In the genomic region with DNA sequence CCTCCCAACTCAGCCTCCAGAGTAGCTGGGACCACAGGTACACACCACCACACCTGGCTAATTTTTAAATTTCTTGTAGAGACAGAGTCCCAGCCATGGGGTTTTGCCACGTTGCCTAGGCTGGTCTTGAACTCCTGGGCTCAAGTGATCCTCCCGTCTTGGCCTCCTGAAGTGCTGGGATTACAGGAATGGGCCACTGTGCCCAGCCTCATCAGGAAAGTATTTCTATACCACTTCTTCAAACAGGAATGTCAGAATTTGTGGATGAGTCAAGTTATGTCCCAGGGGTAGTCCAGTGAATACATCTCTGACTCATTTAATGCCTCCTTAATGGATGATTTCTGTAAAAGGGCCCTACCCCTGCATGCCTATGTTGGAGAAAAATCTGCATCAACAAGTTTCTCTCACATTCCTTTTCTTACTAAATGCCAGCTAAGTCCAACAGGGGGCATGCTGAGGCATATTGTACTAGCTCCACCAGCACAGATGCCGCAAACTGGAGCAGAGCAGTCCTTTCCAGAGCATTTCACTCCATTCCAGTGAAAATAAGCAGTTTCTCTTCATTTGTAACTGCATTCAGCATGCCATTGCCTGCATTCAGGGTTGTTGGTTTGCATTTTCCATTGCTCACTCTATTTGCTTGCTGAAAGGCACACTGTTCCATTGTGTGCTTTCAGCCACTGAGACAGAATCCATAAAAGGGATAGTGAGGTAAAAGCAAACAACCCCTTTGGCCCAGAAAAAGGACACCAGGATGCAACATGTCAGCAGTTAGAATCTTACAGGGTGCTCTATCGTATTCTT, we compare ENCODE assay signal across 1 cellular context.
TF ChIP-seq lines count a peak whose summit lies in the region.

No MANE protein-coding gene starts in this region.

TF ChIP-seq in HepG2, 621 proteins besides CTCF, POLR2A, EP300 and RAD21 (continued from another document and continues in another):
- TF ChIP-seq ZNF567 (CRISPR knock-in tag; IDR thresholded peaks at IDR 0.05; ENCODE audit: borderline replicate concordance) (no peak), ZNF451 (CRISPR knock-in tag; IDR thresholded peaks at IDR 0.05) (no peak; the same call in 1 of the 2 replicates), MXD1 (CRISPR knock-in tag; IDR thresholded peaks at IDR 0.05) (no peak), ZNF234 (CRISPR knock-in tag; conservative IDR thresholded peaks at IDR 0.05) (no peak), RAD51 (IDR thresholded peaks at IDR 0.05; ENCODE audit: borderline replicate concordance) (no peak), ZNF550 (CRISPR knock-in tag; IDR thresholded peaks at IDR 0.05; ENCODE audit: borderline replicate concordance) (no peak), RXRB (CRISPR knock-in tag; IDR thresholded peaks at IDR 0.05; ENCODE audit: borderline replicate concordance) (peak; percentile 72; the same call in 1 of the 2 replicates), FOSL1 (CRISPR knock-in tag; IDR thresholded peaks at IDR 0.05; ENCODE audit: borderline replicate concordance) (no peak), ZNF136 (CRISPR knock-in tag; IDR thresholded peaks at IDR 0.05; ENCODE audit: low read depth) (no peak), ZSCAN21 (CRISPR knock-in tag; IDR thresholded peaks at IDR 0.05; ENCODE audit: borderline replicate concordance) (no peak), ATF4 (CRISPR knock-in tag; IDR thresholded peaks at IDR 0.05) (no peak), TRIM24 (CRISPR knock-in tag; IDR thresholded peaks at IDR 0.05) (no peak), ZNF510 (CRISPR knock-in tag; IDR thresholded peaks at IDR 0.05; ENCODE audit: low read depth) (no peak), SP5 (CRISPR knock-in tag; IDR thresholded peaks at IDR 0.05; ENCODE audit: borderline replicate concordance, low read depth) (0 out of 2 replicates have a peak, but pooled peaks have one; percentile 18), DR1 (CRISPR knock-in tag; IDR thresholded peaks at IDR 0.05) (no peak; the same call in 1 of the 2 replicates), MEIS1 (CRISPR knock-in tag; IDR thresholded peaks at IDR 0.05; ENCODE audit: borderline replicate concordance) (0 out of 2 replicates have a peak, but pooled peaks have one; percentile 71), ZBTB34 (CRISPR knock-in tag; IDR thresholded peaks at IDR 0.05) (no peak), RFX1 (IDR thresholded peaks at IDR 0.05) (no peak), ZMYM3 (CRISPR knock-in tag; IDR thresholded peaks at IDR 0.05) (peak; percentile 74), TBP (CRISPR knock-in tag; IDR thresholded peaks at IDR 0.05) (no peak), SIN3A (IDR thresholded peaks at IDR 0.05; ENCODE audit: borderline replicate concordance, low read depth, low read length) (no peak), HNF4A (CRISPR knock-in tag; IDR thresholded peaks at IDR 0.05) (0 out of 2 replicates have a peak, but pooled peaks have one; percentile 29), CBX2 (IDR thresholded peaks at IDR 0.05; ENCODE audit: low read depth, low read length) (no peak), CBX2 (CRISPR knock-in tag; IDR thresholded peaks at IDR 0.05; ENCODE audit: low read depth) (no peak), BRCA1 (CRISPR knock-in tag; IDR thresholded peaks at IDR 0.05) (no peak), NCOR1 (IDR thresholded peaks at IDR 0.05; ENCODE audit: borderline replicate concordance, low read length) (no peak; the same call in 1 of the 2 replicates), MXD4 (CRISPR knock-in tag; IDR thresholded peaks at IDR 0.05) (no peak), XBP1 (CRISPR knock-in tag; IDR thresholded peaks at IDR 0.05) (no peak), ZNF639 (CRISPR knock-in tag; conservative IDR thresholded peaks at IDR 0.05) (no peak), ZNF678 (CRISPR knock-in tag; IDR thresholded peaks at IDR 0.05) (no peak), AKAP8 (CRISPR knock-in tag; IDR thresholded peaks at IDR 0.05) (no peak)
- TF ChIP-seq, protein P1, sequence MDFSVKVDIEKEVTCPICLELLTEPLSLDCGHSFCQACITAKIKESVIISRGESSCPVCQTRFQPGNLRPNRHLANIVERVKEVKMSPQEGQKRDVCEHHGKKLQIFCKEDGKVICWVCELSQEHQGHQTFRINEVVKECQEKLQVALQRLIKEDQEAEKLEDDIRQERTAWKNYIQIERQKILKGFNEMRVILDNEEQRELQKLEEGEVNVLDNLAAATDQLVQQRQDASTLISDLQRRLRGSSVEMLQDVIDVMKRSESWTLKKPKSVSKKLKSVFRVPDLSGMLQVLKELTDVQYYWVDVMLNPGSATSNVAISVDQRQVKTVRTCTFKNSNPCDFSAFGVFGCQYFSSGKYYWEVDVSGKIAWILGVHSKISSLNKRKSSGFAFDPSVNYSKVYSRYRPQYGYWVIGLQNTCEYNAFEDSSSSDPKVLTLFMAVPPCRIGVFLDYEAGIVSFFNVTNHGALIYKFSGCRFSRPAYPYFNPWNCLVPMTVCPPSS (IDR thresholded peaks at IDR 0.05) = no peak
- TF ChIP-seq, protein P2, sequence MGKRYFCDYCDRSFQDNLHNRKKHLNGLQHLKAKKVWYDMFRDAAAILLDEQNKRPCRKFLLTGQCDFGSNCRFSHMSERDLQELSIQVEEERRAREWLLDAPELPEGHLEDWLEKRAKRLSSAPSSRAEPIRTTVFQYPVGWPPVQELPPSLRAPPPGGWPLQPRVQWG (CRISPR knock-in tag; IDR thresholded peaks at IDR 0.05; ENCODE audit: borderline replicate concordance, low read depth) = no peak
- TF ChIP-seq, protein P3, sequence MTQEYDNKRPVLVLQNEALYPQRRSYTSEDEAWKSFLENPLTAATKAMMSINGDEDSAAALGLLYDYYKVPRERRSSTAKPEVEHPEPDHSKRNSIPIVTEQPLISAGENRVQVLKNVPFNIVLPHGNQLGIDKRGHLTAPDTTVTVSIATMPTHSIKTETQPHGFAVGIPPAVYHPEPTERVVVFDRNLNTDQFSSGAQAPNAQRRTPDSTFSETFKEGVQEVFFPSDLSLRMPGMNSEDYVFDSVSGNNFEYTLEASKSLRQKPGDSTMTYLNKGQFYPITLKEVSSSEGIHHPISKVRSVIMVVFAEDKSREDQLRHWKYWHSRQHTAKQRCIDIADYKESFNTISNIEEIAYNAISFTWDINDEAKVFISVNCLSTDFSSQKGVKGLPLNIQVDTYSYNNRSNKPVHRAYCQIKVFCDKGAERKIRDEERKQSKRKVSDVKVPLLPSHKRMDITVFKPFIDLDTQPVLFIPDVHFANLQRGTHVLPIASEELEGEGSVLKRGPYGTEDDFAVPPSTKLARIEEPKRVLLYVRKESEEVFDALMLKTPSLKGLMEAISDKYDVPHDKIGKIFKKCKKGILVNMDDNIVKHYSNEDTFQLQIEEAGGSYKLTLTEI (CRISPR knock-in tag; conservative IDR thresholded peaks at IDR 0.05) = no peak
- TF ChIP-seq, protein P4, sequence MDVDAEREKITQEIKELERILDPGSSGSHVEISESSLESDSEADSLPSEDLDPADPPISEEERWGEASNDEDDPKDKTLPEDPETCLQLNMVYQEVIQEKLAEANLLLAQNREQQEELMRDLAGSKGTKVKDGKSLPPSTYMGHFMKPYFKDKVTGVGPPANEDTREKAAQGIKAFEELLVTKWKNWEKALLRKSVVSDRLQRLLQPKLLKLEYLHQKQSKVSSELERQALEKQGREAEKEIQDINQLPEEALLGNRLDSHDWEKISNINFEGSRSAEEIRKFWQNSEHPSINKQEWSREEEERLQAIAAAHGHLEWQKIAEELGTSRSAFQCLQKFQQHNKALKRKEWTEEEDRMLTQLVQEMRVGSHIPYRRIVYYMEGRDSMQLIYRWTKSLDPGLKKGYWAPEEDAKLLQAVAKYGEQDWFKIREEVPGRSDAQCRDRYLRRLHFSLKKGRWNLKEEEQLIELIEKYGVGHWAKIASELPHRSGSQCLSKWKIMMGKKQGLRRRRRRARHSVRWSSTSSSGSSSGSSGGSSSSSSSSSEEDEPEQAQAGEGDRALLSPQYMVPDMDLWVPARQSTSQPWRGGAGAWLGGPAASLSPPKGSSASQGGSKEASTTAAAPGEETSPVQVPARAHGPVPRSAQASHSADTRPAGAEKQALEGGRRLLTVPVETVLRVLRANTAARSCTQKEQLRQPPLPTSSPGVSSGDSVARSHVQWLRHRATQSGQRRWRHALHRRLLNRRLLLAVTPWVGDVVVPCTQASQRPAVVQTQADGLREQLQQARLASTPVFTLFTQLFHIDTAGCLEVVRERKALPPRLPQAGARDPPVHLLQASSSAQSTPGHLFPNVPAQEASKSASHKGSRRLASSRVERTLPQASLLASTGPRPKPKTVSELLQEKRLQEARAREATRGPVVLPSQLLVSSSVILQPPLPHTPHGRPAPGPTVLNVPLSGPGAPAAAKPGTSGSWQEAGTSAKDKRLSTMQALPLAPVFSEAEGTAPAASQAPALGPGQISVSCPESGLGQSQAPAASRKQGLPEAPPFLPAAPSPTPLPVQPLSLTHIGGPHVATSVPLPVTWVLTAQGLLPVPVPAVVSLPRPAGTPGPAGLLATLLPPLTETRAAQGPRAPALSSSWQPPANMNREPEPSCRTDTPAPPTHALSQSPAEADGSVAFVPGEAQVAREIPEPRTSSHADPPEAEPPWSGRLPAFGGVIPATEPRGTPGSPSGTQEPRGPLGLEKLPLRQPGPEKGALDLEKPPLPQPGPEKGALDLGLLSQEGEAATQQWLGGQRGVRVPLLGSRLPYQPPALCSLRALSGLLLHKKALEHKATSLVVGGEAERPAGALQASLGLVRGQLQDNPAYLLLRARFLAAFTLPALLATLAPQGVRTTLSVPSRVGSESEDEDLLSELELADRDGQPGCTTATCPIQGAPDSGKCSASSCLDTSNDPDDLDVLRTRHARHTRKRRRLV (CRISPR knock-in tag; IDR thresholded peaks at IDR 0.05) = no peak
- TF ChIP-seq, protein P5, sequence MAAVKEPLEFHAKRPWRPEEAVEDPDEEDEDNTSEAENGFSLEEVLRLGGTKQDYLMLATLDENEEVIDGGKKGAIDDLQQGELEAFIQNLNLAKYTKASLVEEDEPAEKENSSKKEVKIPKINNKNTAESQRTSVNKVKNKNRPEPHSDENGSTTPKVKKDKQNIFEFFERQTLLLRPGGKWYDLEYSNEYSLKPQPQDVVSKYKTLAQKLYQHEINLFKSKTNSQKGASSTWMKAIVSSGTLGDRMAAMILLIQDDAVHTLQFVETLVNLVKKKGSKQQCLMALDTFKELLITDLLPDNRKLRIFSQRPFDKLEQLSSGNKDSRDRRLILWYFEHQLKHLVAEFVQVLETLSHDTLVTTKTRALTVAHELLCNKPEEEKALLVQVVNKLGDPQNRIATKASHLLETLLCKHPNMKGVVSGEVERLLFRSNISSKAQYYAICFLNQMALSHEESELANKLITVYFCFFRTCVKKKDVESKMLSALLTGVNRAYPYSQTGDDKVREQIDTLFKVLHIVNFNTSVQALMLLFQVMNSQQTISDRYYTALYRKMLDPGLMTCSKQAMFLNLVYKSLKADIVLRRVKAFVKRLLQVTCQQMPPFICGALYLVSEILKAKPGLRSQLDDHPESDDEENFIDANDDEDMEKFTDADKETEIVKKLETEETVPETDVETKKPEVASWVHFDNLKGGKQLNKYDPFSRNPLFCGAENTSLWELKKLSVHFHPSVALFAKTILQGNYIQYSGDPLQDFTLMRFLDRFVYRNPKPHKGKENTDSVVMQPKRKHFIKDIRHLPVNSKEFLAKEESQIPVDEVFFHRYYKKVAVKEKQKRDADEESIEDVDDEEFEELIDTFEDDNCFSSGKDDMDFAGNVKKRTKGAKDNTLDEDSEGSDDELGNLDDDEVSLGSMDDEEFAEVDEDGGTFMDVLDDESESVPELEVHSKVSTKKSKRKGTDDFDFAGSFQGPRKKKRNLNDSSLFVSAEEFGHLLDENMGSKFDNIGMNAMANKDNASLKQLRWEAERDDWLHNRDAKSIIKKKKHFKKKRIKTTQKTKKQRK (IDR thresholded peaks at IDR 0.05; ENCODE audit: low read length) = no peak
- TF ChIP-seq, protein P6, sequence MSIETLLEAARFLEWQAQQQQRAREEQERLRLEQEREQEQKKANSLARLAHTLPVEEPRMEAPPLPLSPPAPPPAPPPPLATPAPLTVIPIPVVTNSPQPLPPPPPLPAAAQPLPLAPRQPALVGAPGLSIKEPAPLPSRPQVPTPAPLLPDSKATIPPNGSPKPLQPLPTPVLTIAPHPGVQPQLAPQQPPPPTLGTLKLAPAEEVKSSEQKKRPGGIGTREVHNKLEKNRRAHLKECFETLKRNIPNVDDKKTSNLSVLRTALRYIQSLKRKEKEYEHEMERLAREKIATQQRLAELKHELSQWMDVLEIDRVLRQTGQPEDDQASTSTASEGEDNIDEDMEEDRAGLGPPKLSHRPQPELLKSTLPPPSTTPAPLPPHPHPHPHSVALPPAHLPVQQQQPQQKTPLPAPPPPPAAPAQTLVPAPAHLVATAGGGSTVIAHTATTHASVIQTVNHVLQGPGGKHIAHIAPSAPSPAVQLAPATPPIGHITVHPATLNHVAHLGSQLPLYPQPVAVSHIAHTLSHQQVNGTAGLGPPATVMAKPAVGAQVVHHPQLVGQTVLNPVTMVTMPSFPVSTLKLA (IDR thresholded peaks at IDR 0.05) = no peak
- TF ChIP-seq, protein P7, sequence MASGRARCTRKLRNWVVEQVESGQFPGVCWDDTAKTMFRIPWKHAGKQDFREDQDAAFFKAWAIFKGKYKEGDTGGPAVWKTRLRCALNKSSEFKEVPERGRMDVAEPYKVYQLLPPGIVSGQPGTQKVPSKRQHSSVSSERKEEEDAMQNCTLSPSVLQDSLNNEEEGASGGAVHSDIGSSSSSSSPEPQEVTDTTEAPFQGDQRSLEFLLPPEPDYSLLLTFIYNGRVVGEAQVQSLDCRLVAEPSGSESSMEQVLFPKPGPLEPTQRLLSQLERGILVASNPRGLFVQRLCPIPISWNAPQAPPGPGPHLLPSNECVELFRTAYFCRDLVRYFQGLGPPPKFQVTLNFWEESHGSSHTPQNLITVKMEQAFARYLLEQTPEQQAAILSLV (CRISPR knock-in tag; IDR thresholded peaks at IDR 0.05; ENCODE audit: borderline replicate concordance) = no peak
